In genomic region chr11:61964058-61964940, GRCh38 we compare ENCODE assay signal across 8 cellular contexts. TPM values are rescaled to one million over a fixed set of nuclear protein-coding genes. Genes with fewer than 3 reads are reported as not detected.
A peak's percentile ranks its signal among the peaks of the same experiment; 100 is the strongest.
DNase-seq lines count a peak whose midpoint lies in the region; ATAC-seq and TF ChIP-seq lines count a peak whose summit lies in the region.
"Not testable (repeated sequence)": the region's sequence is repeated elsewhere in the genome, so short reads cannot be mapped to it uniquely, and the experiment has no call there.

No MANE protein-coding gene starts in this region.

- POLR2A ChIA-PET in IMR-90 (lab: Charles Lee; ENCODE audit: unreplicated experiment), result interaction anchor here (0.5 to 1.5 kb wide), 3 partner anchors 10 to 118 kb away, joined by 3 to 4 read pairs (median 3); no protein-coding TSS in a partner anchor

- BruUV-seq in IMR-90 (replicated peaks; lab: Mats Ljungman, UMichigan), result not testable (repeated sequence)

- CTCF ChIA-PET in IMR-90 (lab: Yijun Ruan, JAX), result interaction anchor here (3.9 kb wide), 1 partner anchor 117 kb away, joined by 17 read pairs; no protein-coding TSS in a partner anchor

- H2AFZ ChIP-seq in IMR-90 (replicated peaks; ENCODE audit: low read length, poor library complexity), result not testable (repeated sequence)

- 0 out of 2 replicates have a peak overlapping the region, but pooled peaks have one; percentile 33 for H3K14ac ChIP-seq in IMR-90 (replicated peaks; ENCODE audit: low read depth, low read length)

- in situ Hi-C loops in IMR-90 (cut with MboI; ENCODE audit: low sequenced_read_pairs), result loop anchor here (10.0 kb wide), 1 partner anchor 61 kb away; no protein-coding TSS in a partner anchor

- H3K4me3 Mint-ChIP-seq in CD14-positive monocyte (peak overlapping the region; percentile 92 to 97), endodermal cell (peak overlapping the region; percentile 97)
- H3K4me3 Mint-ChIP-seq in activated naive CD8-positive, alpha-beta T cell treated with anti-CD3 and anti-CD28 coated beads, Interleukin-2, amount 50 U/mL, for 24 hours, result peak overlapping the region; percentile 92

- ATAC-seq in IMR-90 (ENCODE audit: low read depth); activated naive CD8-positive, alpha-beta T cell treated with anti-CD3 and anti-CD28 coated beads, Interleukin-2, amount 50 U/mL, for 24 hours: not testable (repeated sequence)

- not testable (repeated sequence) for H3K4ac ChIP-seq in IMR-90 (ENCODE audit: low read depth, low read length)

- peaks cover 61% of the 10 kb centered on the region for H4K20me1 ChIP-seq in IMR-90 (ENCODE audit: insufficient read depth, low read length)

- peaks cover 26% of the 10 kb centered on the region for H3K9me1 ChIP-seq in IMR-90 (ENCODE audit: insufficient read depth, low read length)

- no CpG with 5 or more reads among the region's 11 CpGs for WGBS in IMR-90 (ENCODE audit: extremely low coverage in 2 of 2, insufficient read length in 1 of 2), 2 experiments
- WGBS in endodermal cell (ENCODE audit: insufficient coverage in 1 of 2, insufficient read length in 1 of 2), 2 experiments, result 94 to 98% methylated on average over 9 to 11 of the region's 11 CpGs

- peaks cover 0 to 18% (median 9%) of the 10 kb centered on the region in 7 donors for H3K9me3 Mint-ChIP-seq in CD14-positive monocyte
- H3K9me3 Mint-ChIP-seq in activated naive CD8-positive, alpha-beta T cell treated with anti-CD3 and anti-CD28 coated beads, Interleukin-2, amount 50 U/mL, for 24 hours; endodermal cell: not testable (repeated sequence)

- peak overlapping the region; percentile 98 for H3K4me2 ChIP-seq in IMR-90 (ENCODE audit: low read depth, low read length)

- intact Hi-C loops in CD14-positive monocyte (cut with micrococcal nuclease), result loop anchor here in 1 of 2 donors (1.0 to 5.0 kb wide), 2 partner anchors 9 to 118 kb away; no protein-coding TSS in a partner anchor
- intact Hi-C loops in IMR-90 (cut with micrococcal nuclease), result not testable (repeated sequence)

- H2BK120ac ChIP-seq in IMR-90 (ENCODE audit: low read depth, low read length), result not testable (repeated sequence)

- H3K4me1 ChIP-seq in IMR-90 (ENCODE audit: control insufficient read depth, insufficient read depth, low read length), result peaks cover 13% of the 10 kb centered on the region; the same call in 1 of the 2 replicates
- H3K4me1 ChIP-seq in endodermal cell (ENCODE audit: control insufficient read depth, insufficient read depth, low read length), result not testable (repeated sequence)
- H3K4me1 ChIP-seq in neutrophil (ENCODE audit: control insufficient read depth in 1 of 2, insufficient read depth in 1 of 2, low read depth in 1 of 2, low read length in 1 of 2), result peaks cover 74 to 78% of the 10 kb centered on the region in 2 experiments
- peaks cover 49% of the 10 kb centered on the region for H3K4me1 ChIP-seq in stomach smooth muscle (ENCODE audit: control insufficient read depth, insufficient read depth, low read length)

- H2BK20ac ChIP-seq in IMR-90 (ENCODE audit: low read depth, low read length), result not testable (repeated sequence)

- H3K27ac Mint-ChIP-seq in CD14-positive monocyte, result peak overlapping the region; percentile 97 to 99 (median 99)
- H3K27ac Mint-ChIP-seq in activated naive CD8-positive, alpha-beta T cell treated with anti-CD3 and anti-CD28 coated beads, Interleukin-2, amount 50 U/mL, for 24 hours, result peak overlapping the region; percentile 20
- H3K27ac Mint-ChIP-seq in endodermal cell, result not testable (repeated sequence)

- H2BK5ac ChIP-seq in IMR-90 (ENCODE audit: low read depth, low read length, poor library complexity, severe bottlenecking), result not testable (repeated sequence)

- dilution Hi-C loops in IMR-90 (cut with HindIII; ENCODE audit: low sequenced_read_pairs, unreplicated experiment), result not testable (repeated sequence)

- H3K79me1 ChIP-seq in IMR-90 (ENCODE audit: low read depth in 1 of 2, low read length in 2 of 2), result peaks cover 15 to 60% of the 10 kb centered on the region in 2 experiments

- not testable (repeated sequence) for H4K8ac ChIP-seq in IMR-90 (ENCODE audit: low read depth in 2 of 2, low read length in 2 of 2)

- peaks cover 36% of the 10 kb centered on the region for H3K36me3 ChIP-seq in IMR-90 (ENCODE audit: control insufficient read depth, insufficient read depth, low read length)
- peaks cover 34% of the 10 kb centered on the region for H3K36me3 ChIP-seq in endodermal cell (ENCODE audit: control insufficient read depth, insufficient read depth, low read length)
- H3K36me3 ChIP-seq in neutrophil, result peaks cover 75% of the 10 kb centered on the region
- peaks cover 26 to 27% of the 10 kb centered on the region in 2 donors for H3K36me3 ChIP-seq in stomach smooth muscle (ENCODE audit: control insufficient read depth in 2 of 2, insufficient read depth in 2 of 2, low read length in 2 of 2)

- H3K9me3 ChIP-seq in IMR-90 (ENCODE audit: control insufficient read depth, insufficient read depth, low read length); endodermal cell (ENCODE audit: control insufficient read depth, low read length); neutrophil; stomach smooth muscle (ENCODE audit: control insufficient read depth in 2 of 2, low read length in 2 of 2): not testable (repeated sequence)

- not testable (repeated sequence) for H3K56ac ChIP-seq in IMR-90 (ENCODE audit: extremely low read depth, insufficient read depth, low read length)

- H3K4me1 Mint-ChIP-seq in CD14-positive monocyte (peaks cover 56% of the 10 kb centered on the region), endodermal cell (peaks cover 16% of the 10 kb centered on the region)
- H3K4me1 Mint-ChIP-seq in activated naive CD8-positive, alpha-beta T cell treated with anti-CD3 and anti-CD28 coated beads, Interleukin-2, amount 50 U/mL, for 24 hours, result peaks cover 44% of the 10 kb centered on the region

- H3K18ac ChIP-seq in IMR-90 (ENCODE audit: low read depth, low read length), result not testable (repeated sequence)

- TF ChIP-seq CTCF in CD14-positive monocyte (IDR thresholded peaks at IDR 0.05); IMR-90 (conservative IDR thresholded peaks at IDR 0.05; ENCODE audit: low read depth, low read length); endodermal cell (conservative IDR thresholded peaks at IDR 0.05); neutrophil (IDR thresholded peaks at IDR 0.05): not testable (repeated sequence)

- not testable (repeated sequence) for H3K27me3 ChIP-seq in IMR-90 (ENCODE audit: control insufficient read depth, insufficient read depth, low read length); endodermal cell (ENCODE audit: control insufficient read depth, insufficient read depth, low read length, poor library complexity, severe bottlenecking); layer of hippocampus (ENCODE audit: control insufficient read depth, insufficient read depth, low read length); neutrophil; stomach smooth muscle (ENCODE audit: control insufficient read depth in 1 of 2, insufficient read depth in 2 of 2, low read length in 2 of 2)

- H3K36me3 Mint-ChIP-seq in CD14-positive monocyte, result peaks cover 64 to 77% of the 10 kb centered on the region in 2 donors
- peaks cover 34% of the 10 kb centered on the region for H3K36me3 Mint-ChIP-seq in activated naive CD8-positive, alpha-beta T cell treated with anti-CD3 and anti-CD28 coated beads, Interleukin-2, amount 50 U/mL, for 24 hours (ENCODE audit: low read depth)
- H3K36me3 Mint-ChIP-seq in endodermal cell (ENCODE audit: low read depth), result peaks cover 37% of the 10 kb centered on the region

- not testable (repeated sequence) for H4K5ac ChIP-seq in IMR-90 (ENCODE audit: low read depth, low read length)

- H3K4me3 ChIP-seq in IMR-90 (ENCODE audit: insufficient read depth, low read depth, low read length) (peak overlapping the region; percentile 93), endodermal cell (ENCODE audit: low read length) (peak overlapping the region; percentile 91), neutrophil (ENCODE audit: low read depth in 1 of 2, low read length in 1 of 2) (peak overlapping the region; percentile 90 to 99), stomach smooth muscle (ENCODE audit: low read length in 2 of 2) (peak overlapping the region; percentile 99)

- not testable (repeated sequence) for H2AK9ac ChIP-seq in IMR-90 (replicated peaks; ENCODE audit: low read depth, low read length, poor library complexity)

- peak; percentile 19 for TF ChIP-seq POLR2A in IMR-90 (IDR thresholded peaks at IDR 0.05; ENCODE audit: low read depth, low read length)

- 0 out of 2 replicates have a peak overlapping the region, but pooled peaks have one; percentile 2 for H3K23ac ChIP-seq in IMR-90 (ENCODE audit: low read depth, low read length)

- H2BK15ac ChIP-seq in IMR-90 (ENCODE audit: low read depth, low read length), result not testable (repeated sequence)

- H2AK5ac ChIP-seq in IMR-90 (ENCODE audit: low read depth, low read length), result not testable (repeated sequence)

- H4K91ac ChIP-seq in IMR-90 (ENCODE audit: insufficient read depth, low read depth, low read length), result not testable (repeated sequence)

- not testable (repeated sequence) for DNase-seq in CD14-positive monocyte (ENCODE audit: low spot score); IMR-90; activated naive CD8-positive, alpha-beta T cell treated with anti-CD3 and anti-CD28 coated beads, Interleukin-2, amount 50 U/mL, for 24 hours; endodermal cell
- peak; percentile 16 for DNase-seq in T-helper 9 cell

- H3K27ac ChIP-seq in IMR-90 (ENCODE audit: insufficient read depth, low read length) (peak overlapping the region; percentile 38; the same call in 1 of the 2 replicates), layer of hippocampus (ENCODE audit: low read depth, low read length) (peak overlapping the region; percentile 96), neutrophil (peak overlapping the region; percentile 95)
- H3K27ac ChIP-seq in endodermal cell (ENCODE audit: low read depth, low read length); stomach smooth muscle (ENCODE audit: low read length): not testable (repeated sequence)

- peak overlapping the region; percentile 98; the same call in 1 of the 2 replicates for H3K9ac ChIP-seq in IMR-90 (ENCODE audit: low read depth, low read length)
- H3K9ac ChIP-seq in endodermal cell (ENCODE audit: extremely low read depth, low read length, poor library complexity, severe bottlenecking); stomach smooth muscle (ENCODE audit: low read length in 2 of 2): not testable (repeated sequence)

- TF ChIP-seq RAD21 in IMR-90 (IDR thresholded peaks at IDR 0.05; ENCODE audit: low read length), result not testable (repeated sequence)

- peaks cover 0 to 47% (median 0%) of the 10 kb centered on the region in 3 donors for H3K27me3 Mint-ChIP-seq in CD14-positive monocyte (ENCODE audit: low read depth in 3 of 3)
- H3K27me3 Mint-ChIP-seq in activated naive CD8-positive, alpha-beta T cell treated with anti-CD3 and anti-CD28 coated beads, Interleukin-2, amount 50 U/mL, for 24 hours; endodermal cell (ENCODE audit: insufficient read depth): not testable (repeated sequence)

RNA-seq across cellular contexts. Expression of gene FTH1, which starts 3.1 kb away (rescaled TPM):
- polyA plus RNA-seq in CD14-positive monocyte, result over 10,000 TPM in 1 of 2 donors, 1,000 to 10,000 TPM in 1; 8,968 to 11,239 TPM
- 344 and 385 TPM in 2 replicates for total RNA-seq in IMR-90 (2012; rRNA removed)
- 2,453 and 2,516 TPM in 2 replicates for polyA plus RNA-seq in IMR-90 (2012; rRNA removed)
- 1,842 and 5,333 TPM in 2 replicates for polyA plus RNA-seq in IMR-90 (2012; cell fraction: cytosol; rRNA removed)
- 767 and 934 TPM in 2 replicates for polyA plus RNA-seq in IMR-90 (2012; cell fraction: nucleus; rRNA removed; ENCODE audit: low replicate concordance)
- 1,000 to 10,000 TPM; 2,226 to 2,809 TPM for total RNA-seq in endodermal cell
- 2,223 TPM for polyA plus RNA-seq in endodermal cell (2013, experiment 1 of 2)
- polyA plus RNA-seq in endodermal cell (2013, experiment 2 of 2), result 2,173 TPM

RNA-seq across cellular contexts. Expression of gene BEST1, which starts 14.1 kb away (rescaled TPM):
- polyA plus RNA-seq in CD14-positive monocyte (1 to 10 TPM; 5.9 to 7.4 TPM), IMR-90 (2012; rRNA removed) (1.2 and 1.4 TPM in 2 replicates)
- total RNA-seq in IMR-90 (2012; rRNA removed) (0.83 and 0.90 TPM in 2 replicates), endodermal cell (under 1 TPM; 0.26 to 0.40 TPM)
- 0.44 and 1.1 TPM in 2 replicates for polyA plus RNA-seq in IMR-90 (2012; cell fraction: cytosol; rRNA removed)
- polyA plus RNA-seq in IMR-90 (2012; cell fraction: nucleus; rRNA removed; ENCODE audit: low replicate concordance), result 6.3 and 7.2 TPM in 2 replicates
- 0.82 TPM for polyA plus RNA-seq in endodermal cell (2013, experiment 1 of 2)
- 0.75 TPM for polyA plus RNA-seq in endodermal cell (2013, experiment 2 of 2)

RNA-seq across cellular contexts. Expression of gene RAB3IL1, which starts 46.9 kb away (rescaled TPM):
- polyA plus RNA-seq in CD14-positive monocyte, result not detected
- 0.28 and 0.72 TPM in 2 replicates for total RNA-seq in IMR-90 (2012; rRNA removed)
- polyA plus RNA-seq in IMR-90 (2012; rRNA removed), result 1.9 TPM in 2 replicates
- 0.84 and 2.4 TPM in 2 replicates for polyA plus RNA-seq in IMR-90 (2012; cell fraction: cytosol; rRNA removed)
- polyA plus RNA-seq in IMR-90 (2012; cell fraction: nucleus; rRNA removed; ENCODE audit: low replicate concordance), result 2.7 and 2.8 TPM in 2 replicates
- total RNA-seq in endodermal cell, result 10 to 100 TPM in 1 of 2 donors, 1 to 10 TPM in 1; 9.7 to 14.9 TPM
- polyA plus RNA-seq in endodermal cell (2013, experiment 1 of 2), result 8.2 TPM
- 3.6 TPM for polyA plus RNA-seq in endodermal cell (2013, experiment 2 of 2)
